ENCODE assay signal across 8 cellular contexts in genomic region chr12:120534703-120535655, GRCh38. TPM values are rescaled to one million over a fixed set of nuclear protein-coding genes. Genes with fewer than 3 reads are reported as not detected.
DNase-seq lines count a peak whose midpoint lies in the region; ATAC-seq, FAIRE-seq and TF ChIP-seq lines count a peak whose summit lies in the region.

No MANE protein-coding gene starts in this region.

- CTCF ChIA-PET in WTC11 (lab: Charles Lee) = interaction anchor here (1.0 to 1.2 kb wide), 3 partner anchors 36 to 105 kb away, joined by 3 to 4 read pairs (median 3); no protein-coding TSS in a partner anchor

- H3K36me3 Mint-ChIP-seq in WTC11 = peaks cover 20% of the 10 kb centered on the region

- H3K27ac ChIP-seq in caudate nucleus (ENCODE audit: low read depth, low read length) = peak overlapping the region; percentile 92

- POLR2A ChIA-PET in WTC11 (lab: Charles Lee) = interaction anchor here (1.4 kb wide), 1 partner anchor 39 kb away, joined by 7 read pairs; the partner anchor contains the start of gene DYNLL1

- no peaks in the 10 kb centered on the region for H3K9me3 Mint-ChIP-seq in WTC11

- peak; percentile 94 for FAIRE-seq in H54 (lab: Jason Lieb, UNC)

- peak overlapping the region; percentile 89 for H3K4me3 ChIP-seq in GM06990 (replicated peaks; ENCODE audit: low read depth, low read length)

- no peaks in the 10 kb centered on the region for H3K27me3 Mint-ChIP-seq in WTC11 (ENCODE audit: low read depth)

- peak; percentile 81 for ATAC-seq in WTC11

- peak; percentile 73 for DNase-seq in GM06990 (ENCODE audit: extremely low read depth, insufficient read length)
- DNase-seq in H54 (ENCODE audit: insufficient read length, low spot score) = peak; percentile 73
- peak; percentile 84 for DNase-seq in M059J (ENCODE audit: low read depth)
- DNase-seq in WTC11 (ENCODE audit: low spot score) = peak; percentile 64
- peak in 25 of 61 donors; percentile 23 to 62 (median 41) for DNase-seq in caudate nucleus (lab: John Stamatoyannopoulos, UW)
- peak; percentile 85 for DNase-seq in left kidney (ENCODE audit: low read depth, low spot score)
- peak; percentile 7 for DNase-seq in stimulated activated CD8-positive, alpha-beta memory T cell treated with anti-CD3 and anti-CD28 coated beads, Interleukin-12 subunit alpha, Interleukin-12 subunit beta, amount 100 ng/mL, for 1 hour (ENCODE audit: low read depth)
- no peak for DNase-seq in GF-D8 (lab: John Stamatoyannopoulos, UW)

- no peaks in the 10 kb centered on the region for H3K27me3 ChIP-seq in GM06990 (replicated peaks; ENCODE audit: control insufficient read depth, insufficient read depth, low read length)

- H3K36me3 ChIP-seq in GM06990 (ENCODE audit: control insufficient read depth, insufficient read depth, low read length) = no peaks in the 10 kb centered on the region

- no peak for TF ChIP-seq POLR2A in H54 (IDR thresholded peaks at IDR 0.05; ENCODE audit: low read depth, low read length)

- peak overlapping the region; percentile 84 for H3K27ac Mint-ChIP-seq in WTC11

- TF ChIP-seq CTCF in GM06990 (IDR thresholded peaks at IDR 0.05; ENCODE audit: insufficient read depth, low read length, poor library complexity, severe bottlenecking) = peak; percentile 3
- TF ChIP-seq CTCF in WTC11 (IDR thresholded peaks at IDR 0.05) = no peak

- H3K4me1 Mint-ChIP-seq in WTC11 = peaks cover 34% of the 10 kb centered on the region

- H3K4me3 Mint-ChIP-seq in WTC11 = peak overlapping the region; percentile 90

TF ChIP-seq in WTC11, 78 proteins besides CTCF, POLR2A, EP300 and RAD21 (continues in another document):
- TF ChIP-seq, protein P1, sequence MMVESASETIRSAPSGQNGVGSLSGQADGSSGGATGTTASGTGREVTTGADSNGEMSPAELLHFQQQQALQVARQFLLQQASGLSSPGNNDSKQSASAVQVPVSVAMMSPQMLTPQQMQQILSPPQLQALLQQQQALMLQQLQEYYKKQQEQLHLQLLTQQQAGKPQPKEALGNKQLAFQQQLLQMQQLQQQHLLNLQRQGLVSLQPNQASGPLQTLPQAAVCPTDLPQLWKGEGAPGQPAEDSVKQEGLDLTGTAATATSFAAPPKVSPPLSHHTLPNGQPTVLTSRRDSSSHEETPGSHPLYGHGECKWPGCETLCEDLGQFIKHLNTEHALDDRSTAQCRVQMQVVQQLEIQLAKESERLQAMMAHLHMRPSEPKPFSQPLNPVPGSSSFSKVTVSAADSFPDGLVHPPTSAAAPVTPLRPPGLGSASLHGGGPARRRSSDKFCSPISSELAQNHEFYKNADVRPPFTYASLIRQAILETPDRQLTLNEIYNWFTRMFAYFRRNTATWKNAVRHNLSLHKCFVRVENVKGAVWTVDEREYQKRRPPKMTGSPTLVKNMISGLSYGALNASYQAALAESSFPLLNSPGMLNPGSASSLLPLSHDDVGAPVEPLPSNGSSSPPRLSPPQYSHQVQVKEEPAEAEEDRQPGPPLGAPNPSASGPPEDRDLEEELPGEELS (CRISPR knock-in tag; IDR thresholded peaks at IDR 0.05) = no peak; the same call in 1 of the 2 replicates
- TF ChIP-seq CBFB (CRISPR knock-in tag; IDR thresholded peaks at IDR 0.05; ENCODE audit: low read depth) = no peak
- peak; percentile 81 for TF ChIP-seq HMGXB4 (CRISPR knock-in tag; IDR thresholded peaks at IDR 0.05)
- TF ChIP-seq, protein P2, sequence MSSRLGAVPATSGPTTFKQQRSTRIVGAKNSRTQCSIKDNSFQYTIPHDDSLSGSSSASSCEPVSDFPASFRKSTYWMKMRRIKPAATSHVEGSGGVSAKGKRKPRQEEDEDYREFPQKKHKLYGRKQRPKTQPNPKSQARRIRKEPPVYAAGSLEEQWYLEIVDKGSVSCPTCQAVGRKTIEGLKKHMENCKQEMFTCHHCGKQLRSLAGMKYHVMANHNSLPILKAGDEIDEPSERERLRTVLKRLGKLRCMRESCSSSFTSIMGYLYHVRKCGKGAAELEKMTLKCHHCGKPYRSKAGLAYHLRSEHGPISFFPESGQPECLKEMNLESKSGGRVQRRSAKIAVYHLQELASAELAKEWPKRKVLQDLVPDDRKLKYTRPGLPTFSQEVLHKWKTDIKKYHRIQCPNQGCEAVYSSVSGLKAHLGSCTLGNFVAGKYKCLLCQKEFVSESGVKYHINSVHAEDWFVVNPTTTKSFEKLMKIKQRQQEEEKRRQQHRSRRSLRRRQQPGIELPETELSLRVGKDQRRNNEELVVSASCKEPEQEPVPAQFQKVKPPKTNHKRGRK (CRISPR knock-in tag; IDR thresholded peaks at IDR 0.05; ENCODE audit: borderline replicate concordance) = 0 out of 2 replicates have a peak, but pooled peaks have one; percentile 24
- TF ChIP-seq ATF1 (CRISPR knock-in tag; IDR thresholded peaks at IDR 0.05) = no peak
- TF ChIP-seq FOXP1 (CRISPR knock-in tag; IDR thresholded peaks at IDR 0.05; ENCODE audit: borderline replicate concordance) = peak; percentile 88; the same call in 1 of the 2 replicates
- TF ChIP-seq ZNF416 (CRISPR knock-in tag; IDR thresholded peaks at IDR 0.05) = no peak
- no peak for TF ChIP-seq SMAD4 (CRISPR knock-in tag; IDR thresholded peaks at IDR 0.05)
- TF ChIP-seq RELA (CRISPR knock-in tag; IDR thresholded peaks at IDR 0.05; ENCODE audit: borderline replicate concordance) = peak; percentile 72; the same call in 1 of the 2 replicates
- TF ChIP-seq, protein P3, sequence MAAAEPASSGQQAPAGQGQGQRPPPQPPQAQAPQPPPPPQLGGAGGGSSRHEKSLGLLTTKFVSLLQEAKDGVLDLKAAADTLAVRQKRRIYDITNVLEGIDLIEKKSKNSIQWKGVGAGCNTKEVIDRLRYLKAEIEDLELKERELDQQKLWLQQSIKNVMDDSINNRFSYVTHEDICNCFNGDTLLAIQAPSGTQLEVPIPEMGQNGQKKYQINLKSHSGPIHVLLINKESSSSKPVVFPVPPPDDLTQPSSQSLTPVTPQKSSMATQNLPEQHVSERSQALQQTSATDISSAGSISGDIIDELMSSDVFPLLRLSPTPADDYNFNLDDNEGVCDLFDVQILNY (CRISPR knock-in tag; IDR thresholded peaks at IDR 0.05) = 0 out of 2 replicates have a peak, but pooled peaks have one; percentile 52
- TF ChIP-seq NR2C2 (CRISPR knock-in tag; IDR thresholded peaks at IDR 0.05) = no peak
- no peak for TF ChIP-seq PRDM15 (CRISPR knock-in tag; IDR thresholded peaks at IDR 0.05)
- TF ChIP-seq KAT7 (CRISPR knock-in tag; IDR thresholded peaks at IDR 0.05; ENCODE audit: borderline replicate concordance) = peak; percentile 55; the same call in 1 of the 2 replicates
- TF ChIP-seq ZBTB43 (CRISPR knock-in tag; IDR thresholded peaks at IDR 0.05) = no peak

RNA-seq across cellular contexts. Expression of gene RNF10, which starts 0.8 kb away (rescaled TPM):
- total RNA-seq in M059J (2014; rRNA removed; shearing (Covaris generic)) = 94.1 and 135 TPM in 2 replicates
- total RNA-seq in WTC11 (2021) = 151 to 160 TPM (median 155 TPM) in 3 replicates

RNA-seq across cellular contexts. Expression of gene COQ5, which starts 6.0 kb away (rescaled TPM):
- 34.4 and 39.3 TPM in 2 replicates for total RNA-seq in M059J (2014; rRNA removed; shearing (Covaris generic))
- 35.1 to 44.9 TPM (median 44.5 TPM) in 3 replicates for total RNA-seq in WTC11 (2021)

RNA-seq across cellular contexts. Expression of gene DYNLL1, which starts 39.1 kb away (rescaled TPM):
- 529 and 605 TPM in 2 replicates for total RNA-seq in M059J (2014; rRNA removed; shearing (Covaris generic))
- total RNA-seq in WTC11 (2021) = 327 to 470 TPM (median 463 TPM) in 3 replicates

RNA-seq across cellular contexts. Expression of gene POP5, which starts 46.2 kb away (rescaled TPM):
- 66.2 and 83.0 TPM in 2 replicates for total RNA-seq in M059J (2014; rRNA removed; shearing (Covaris generic))
- total RNA-seq in WTC11 (2021) = 53.9 to 57.7 TPM (median 54.7 TPM) in 3 replicates
